Comparison of ENCODE assay signal across 8 cellular contexts in the genomic region with DNA sequence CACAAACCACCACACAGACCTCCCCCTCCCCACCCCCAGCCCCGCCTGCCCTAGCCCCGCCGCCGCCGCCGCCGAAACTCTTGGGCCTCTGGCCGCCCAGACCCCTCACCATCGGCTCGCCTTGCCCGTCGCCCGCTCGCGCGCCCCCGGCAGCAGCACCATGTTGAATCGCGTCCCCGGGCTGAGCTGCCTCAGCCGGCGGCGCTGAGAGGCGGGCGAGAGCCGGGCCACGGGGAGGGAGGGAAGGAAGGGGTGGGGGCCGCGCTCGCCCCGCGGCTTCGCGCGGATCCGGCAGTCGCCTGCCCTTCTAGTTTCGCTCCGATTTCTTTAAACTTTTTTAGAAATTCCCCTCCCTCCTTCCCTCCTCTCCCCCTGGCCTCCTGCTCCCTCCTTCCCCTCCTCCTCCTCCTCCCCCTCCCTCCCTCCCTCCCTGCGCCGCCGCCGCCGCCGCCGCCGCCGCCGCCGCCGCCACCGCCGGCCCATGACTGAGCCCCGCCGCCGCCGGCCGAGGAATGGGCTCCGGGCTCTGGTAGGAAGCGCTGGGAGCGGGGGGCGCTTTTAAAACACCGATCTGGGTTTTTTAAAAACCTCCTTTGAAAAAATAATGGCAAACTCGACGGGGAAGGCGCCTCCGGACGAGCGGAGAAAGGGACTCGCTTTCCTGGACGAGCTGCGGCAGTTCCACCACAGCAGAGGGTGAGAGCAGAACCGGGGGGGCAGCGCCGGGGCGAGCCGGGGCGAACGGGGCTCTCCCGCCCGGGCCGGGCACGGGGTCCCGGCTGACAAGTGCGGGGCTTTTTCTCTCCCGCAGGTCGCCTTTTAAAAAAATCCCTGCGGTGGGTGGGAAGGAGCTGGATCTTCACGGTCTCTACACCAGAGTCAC. TPM values are rescaled to one million over a fixed set of nuclear protein-coding genes. Genes with fewer than 3 reads are reported as not detected.
A peak's percentile ranks its signal among the peaks of the same experiment; 100 is the strongest.
DNase-seq lines count a peak whose midpoint lies in the region; ATAC-seq, FAIRE-seq and TF ChIP-seq lines count a peak whose summit lies in the region.

A gene with protein sequence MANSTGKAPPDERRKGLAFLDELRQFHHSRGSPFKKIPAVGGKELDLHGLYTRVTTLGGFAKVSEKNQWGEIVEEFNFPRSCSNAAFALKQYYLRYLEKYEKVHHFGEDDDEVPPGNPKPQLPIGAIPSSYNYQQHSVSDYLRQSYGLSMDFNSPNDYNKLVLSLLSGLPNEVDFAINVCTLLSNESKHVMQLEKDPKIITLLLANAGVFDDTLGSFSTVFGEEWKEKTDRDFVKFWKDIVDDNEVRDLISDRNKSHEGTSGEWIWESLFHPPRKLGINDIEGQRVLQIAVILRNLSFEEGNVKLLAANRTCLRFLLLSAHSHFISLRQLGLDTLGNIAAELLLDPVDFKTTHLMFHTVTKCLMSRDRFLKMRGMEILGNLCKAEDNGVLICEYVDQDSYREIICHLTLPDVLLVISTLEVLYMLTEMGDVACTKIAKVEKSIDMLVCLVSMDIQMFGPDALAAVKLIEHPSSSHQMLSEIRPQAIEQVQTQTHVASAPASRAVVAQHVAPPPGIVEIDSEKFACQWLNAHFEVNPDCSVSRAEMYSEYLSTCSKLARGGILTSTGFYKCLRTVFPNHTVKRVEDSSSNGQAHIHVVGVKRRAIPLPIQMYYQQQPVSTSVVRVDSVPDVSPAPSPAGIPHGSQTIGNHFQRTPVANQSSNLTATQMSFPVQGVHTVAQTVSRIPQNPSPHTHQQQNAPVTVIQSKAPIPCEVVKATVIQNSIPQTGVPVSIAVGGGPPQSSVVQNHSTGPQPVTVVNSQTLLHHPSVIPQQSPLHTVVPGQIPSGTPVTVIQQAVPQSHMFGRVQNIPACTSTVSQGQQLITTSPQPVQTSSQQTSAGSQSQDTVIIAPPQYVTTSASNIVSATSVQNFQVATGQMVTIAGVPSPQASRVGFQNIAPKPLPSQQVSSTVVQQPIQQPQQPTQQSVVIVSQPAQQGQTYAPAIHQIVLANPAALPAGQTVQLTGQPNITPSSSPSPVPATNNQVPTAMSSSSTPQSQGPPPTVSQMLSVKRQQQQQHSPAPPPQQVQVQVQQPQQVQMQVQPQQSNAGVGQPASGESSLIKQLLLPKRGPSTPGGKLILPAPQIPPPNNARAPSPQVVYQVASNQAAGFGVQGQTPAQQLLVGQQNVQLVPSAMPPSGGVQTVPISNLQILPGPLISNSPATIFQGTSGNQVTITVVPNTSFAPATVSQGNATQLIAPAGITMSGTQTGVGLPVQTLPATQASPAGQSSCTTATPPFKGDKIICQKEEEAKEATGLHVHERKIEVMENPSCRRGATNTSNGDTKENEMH (N-terminal part only) (plus strand): TSS at position 474 of the 883 bp plus-strand sequence. CDS start 131 bp downstream, at position 605.

- peak within 1 kb of the TSS; percentile 69 for H2AFZ ChIP-seq in OCI-LY3 (ENCODE audit: low read depth, low read length)

- peak within 1 kb of the TSS; percentile 98 for H3K9ac ChIP-seq in OCI-LY3 (ENCODE audit: low read length)

- peaks cover 69% of the 10 kb centered on the region for H3K79me2 ChIP-seq in OCI-LY3 (ENCODE audit: low read length)

- 0 to 1% methylated on average over 11 to 32 of the region's 89 CpGs for WGBS in esophagus squamous epithelium, 2 donors

- no peaks in the 10 kb centered on the region for H3K9me3 ChIP-seq in OCI-LY3 (ENCODE audit: insufficient read depth, low read length)
- no peaks in the 10 kb centered on the region for H3K9me3 ChIP-seq in esophagus squamous epithelium

- peak within 1 kb of the TSS; percentile 68 for H3K4me2 ChIP-seq in OCI-LY3 (ENCODE audit: low read length)

- H3K4me3 ChIP-seq in OCI-LY3 (ENCODE audit: low read length) (peak within 1 kb of the TSS; percentile 94), esophagus squamous epithelium (peak within 1 kb of the TSS; percentile 84 to 98 (median 92))

- H3K36me3 ChIP-seq in OCI-LY3 (replicated peaks; ENCODE audit: low read depth, low read length) (peaks cover 11% of the 10 kb centered on the region), esophagus squamous epithelium (no peaks in the 10 kb centered on the region)

- peaks cover 22% of the 10 kb centered on the region for H3K4me1 ChIP-seq in OCI-LY3 (ENCODE audit: low read length)
- H3K4me1 ChIP-seq in esophagus squamous epithelium: peaks cover 11 to 56% (median 25%) of the 10 kb centered on the region in 3 donors

- peaks cover 3% of the 10 kb centered on the region; the same call in 1 of the 2 replicates for H4K20me1 ChIP-seq in OCI-LY3 (ENCODE audit: insufficient read depth, low read length)

- peak within 1 kb of the TSS; percentile 96 for H3K27ac ChIP-seq in OCI-LY3 (ENCODE audit: low read length)
- peak within 1 kb of the TSS; percentile 99 to 100 (median 100) for H3K27ac ChIP-seq in esophagus squamous epithelium

- H3K27me3 ChIP-seq in OCI-LY3 (ENCODE audit: low read depth, low read length) (no peaks in the 10 kb centered on the region), esophagus squamous epithelium (no peaks in the 10 kb centered on the region)

- DNase-seq in Ammon's horn (ENCODE audit: low spot score) (peak; percentile 56), GM19239 (ENCODE audit: insufficient read length, low spot score) (peak; percentile 18), esophagus squamous epithelium (lab: John Stamatoyannopoulos, UW) (peak; percentile 42), myocyte (ENCODE audit: low read depth) (peak; percentile 71)
- peak; percentile 75 to 80 for DNase-seq in activated T-cell treated with anti-CD3 and anti-CD28 coated beads, Interleukin-2, amount 50 U/mL, for 48 hours
- DNase-seq in stimulated activated CD8-positive, alpha-beta memory T cell treated with anti-CD3 and anti-CD28 coated beads, Interleukin-7, amount 100 ng/mL, for 4 hours (ENCODE audit: low read depth in 2 of 2): peak; percentile 33 to 59

- peak in 1 of 4 donors; percentile 20 for TF ChIP-seq POLR2A in esophagus squamous epithelium (IDR thresholded peaks at IDR 0.05)

- peak; percentile 2 for ATAC-seq in HG03442 (IDR thresholded peaks at IDR 0.05; ENCODE audit: unreplicated experiment)

- TF ChIP-seq CTCF in OCI-LY3 (IDR thresholded peaks at IDR 0.05; ENCODE audit: low read depth, low read length) (no peak), esophagus squamous epithelium (IDR thresholded peaks at IDR 0.05) (no peak)

- intact Hi-C loops in esophagus squamous epithelium (cut with DNase I): loop anchor here (10.0 kb wide), 1 partner anchor 185 kb away; no protein-coding TSS in a partner anchor

- FAIRE-seq in GM19239 (lab: Jason Lieb, UNC): peak; percentile 42

RNA-seq across cellular contexts. Expression of the gene that starts here (rescaled TPM):
- total RNA-seq in esophagus squamous epithelium: 10 to 100 TPM; 15.3 to 38.1 (median 22.1) TPM
- total RNA-seq in myocyte: 15.8 and 17.8 TPM in 2 replicates
- 5.9 TPM for polyA plus RNA-seq in myocyte (2012)

Comparison
In these comparisons a context has a peak if more than half of its experiments do, and no peak if none do; other contexts are left out.
1. Peak in every context shown above with its lines: DNase-seq, ATAC-seq, H3K4me3 ChIP-seq and H3K27ac ChIP-seq.
2. DNase-seq: peak in every context shown above with its lines; median percentile 78 in activated T-cell treated with anti-CD3 and anti-CD28 coated beads, Interleukin-2, amount 50 U/mL, for 48 hours; 71 in myocyte; 56 in Ammon's horn; 46 in stimulated activated CD8-positive, alpha-beta memory T cell treated with anti-CD3 and anti-CD28 coated beads, Interleukin-7, amount 100 ng/mL, for 4 hours; 42 in esophagus squamous epithelium; 18 in GM19239.